ENCODE assay signal across 10 cellular contexts in genomic region chr7:6007835-6008590, GRCh38. TPM values are rescaled to one million over a fixed set of nuclear protein-coding genes. Genes with fewer than 3 reads are reported as not detected.
DNase-seq lines count a peak whose midpoint lies in the region; ATAC-seq and TF ChIP-seq lines count a peak whose summit lies in the region.
"Not testable (repeated sequence)": the region's sequence is repeated elsewhere in the genome, so short reads cannot be mapped to it uniquely, and the experiment has no call there.
"Had no signal": no experiment of that assay in that cellular context is flagged by ENCODE, and none has a peak within 500 bp of the region (broad histone marks: within the 10 kb centered on the region; RNA-seq: fewer than 3 reads in every experiment).

No MANE protein-coding gene starts in this region.

- peak overlapping the region; percentile 82 for H3K27ac Mint-ChIP-seq in activated T-cell treated with anti-CD3 and anti-CD28 coated beads, Interleukin-2, amount 50 U/mL, for 72 hours
- H3K27ac Mint-ChIP-seq in dendritic cell treated with granulocyte-macrophage colony-stimulating factor and Interleukin-4, amounts not matched to agents 40 ng/mL and 50 ng/mL, for 4 days = peak overlapping the region; percentile 93
- H3K27ac Mint-ChIP-seq in naive thymus-derived CD4-positive, alpha-beta T cell = peak overlapping the region in 5 of 9 donors; percentile 0 to 98 (median 38)

- TF ChIP-seq CTCF in AG10803 (conservative IDR thresholded peaks at IDR 0.05; ENCODE audit: low read length); PC-9 (conservative IDR thresholded peaks at IDR 0.05); right atrium auricular region (IDR thresholded peaks at IDR 0.05); spleen (IDR thresholded peaks at IDR 0.05 in 8 of 11, conservative IDR thresholded peaks at IDR 0.05 in 3 of 11): not testable (repeated sequence)

- H3K4me1 ChIP-seq in PC-9 (replicated peaks; ENCODE audit: insufficient read depth) = peaks cover 19% of the 10 kb centered on the region
- peaks cover 0 to 31% of the 10 kb centered on the region in 2 donors for H3K4me1 ChIP-seq in right atrium auricular region
- H3K4me1 ChIP-seq in naive thymus-derived CD4-positive, alpha-beta T cell (ENCODE audit: control insufficient read depth in 2 of 2, insufficient read depth in 2 of 2, low read length in 2 of 2) = not testable (repeated sequence)
- H3K4me1 ChIP-seq in spleen = peaks cover 13 to 56% (median 32%) of the 10 kb centered on the region in 6 donors

- POLR2A ChIA-PET in HEK293T (lab: Yijun Ruan, JAX) (interaction anchor here (1.1 to 2.1 kb wide), 5 partner anchors 11 to 88 kb away, joined by 3 to 13 read pairs (median 6); no protein-coding TSS in a partner anchor), PC-9 (lab: Charles Lee; ENCODE audit: unreplicated experiment) (interaction anchor here (0.5 to 0.9 kb wide), 8 partner anchors 11 to 448 kb away, joined by 3 to 14 read pairs (median 5); no protein-coding TSS in a partner anchor)
- POLR2A ChIA-PET in naive thymus-derived CD4-positive, alpha-beta T cell (lab: Charles Lee) = interaction anchor here (1.4 kb wide), 1 partner anchor 47 kb away, joined by 3 read pairs; no protein-coding TSS in a partner anchor

- intact Hi-C loops in PC-9 (cut with micrococcal nuclease; ENCODE audit: unreplicated experiment) = loop anchor here (5.0 kb wide), 1 partner anchor 429 kb away; no protein-coding TSS in a partner anchor
- intact Hi-C loops in dendritic cell treated with granulocyte-macrophage colony-stimulating factor and Interleukin-4, amounts not matched to agents 40 ng/mL and 50 ng/mL, for 4 days (cut with micrococcal nuclease); spleen (cut with DNase I; ENCODE audit: low total_unique reads): not testable (repeated sequence)
- intact Hi-C loops in naive thymus-derived CD4-positive, alpha-beta T cell (cut with micrococcal nuclease) = loop anchor here (2.0 to 10.0 kb wide), 2 partner anchors 113 to 185 kb away; partner anchors contain the start of gene CCZ1 (in 1 of the 2)

- H3K36me3 ChIP-seq in PC-9 (ENCODE audit: low read depth) (peaks cover 24% of the 10 kb centered on the region; the same call in 1 of the 2 replicates), spleen (peaks cover 0 to 48% (median 7%) of the 10 kb centered on the region in 6 donors)
- H3K36me3 ChIP-seq in right atrium auricular region; naive thymus-derived CD4-positive, alpha-beta T cell (ENCODE audit: control insufficient read depth in 2 of 3, insufficient read depth in 3 of 3, low read length in 3 of 3): not testable (repeated sequence)

- CTCF ChIA-PET in HEK293T (lab: Yijun Ruan, JAX) = interaction anchor here (1.5 kb wide), 1 partner anchor 11 kb away, joined by 6 read pairs; no protein-coding TSS in a partner anchor
- CTCF ChIA-PET in PC-9 (lab: Charles Lee) = interaction anchor here (0.5 to 0.7 kb wide), 2 partner anchors 24 to 25 kb away, joined by 3 to 11 read pairs; no protein-coding TSS in a partner anchor
- CTCF ChIA-PET in naive thymus-derived CD4-positive, alpha-beta T cell (lab: Charles Lee) = interaction anchor here (0.6 kb wide), 1 partner anchor 115 kb away, joined by 3 read pairs; no protein-coding TSS in a partner anchor

- H3K27ac ChIP-seq in PC-9 (peak overlapping the region; percentile 85), right atrium auricular region (peak overlapping the region; percentile 91 to 97), spleen (peak overlapping the region; percentile 80 to 96 (median 92))
- peak overlapping the region; percentile 82 for H3K27ac ChIP-seq in naive thymus-derived CD4-positive, alpha-beta T cell (ENCODE audit: low read depth, low read length)

- peak overlapping the region; percentile 98 for H3K4me2 ChIP-seq in PC-9

- H2AFZ ChIP-seq in PC-9 = peak overlapping the region; percentile 99

- H3K9me3 ChIP-seq in PC-9 (ENCODE audit: insufficient read depth, low read depth); right atrium auricular region; naive thymus-derived CD4-positive, alpha-beta T cell (ENCODE audit: control insufficient read depth in 2 of 3, low read length in 3 of 3); spleen: not testable (repeated sequence)

- peaks cover 42% of the 10 kb centered on the region for H3K4me1 Mint-ChIP-seq in activated T-cell treated with anti-CD3 and anti-CD28 coated beads, Interleukin-2, amount 50 U/mL, for 72 hours (ENCODE audit: low read depth)
- peaks cover 36% of the 10 kb centered on the region for H3K4me1 Mint-ChIP-seq in dendritic cell treated with granulocyte-macrophage colony-stimulating factor and Interleukin-4, amounts not matched to agents 40 ng/mL and 50 ng/mL, for 4 days (ENCODE audit: low read depth)
- H3K4me1 Mint-ChIP-seq in naive thymus-derived CD4-positive, alpha-beta T cell = peaks cover 7 to 52% (median 33%) of the 10 kb centered on the region in 7 donors

- peaks cover 64% of the 10 kb centered on the region for H3K79me2 ChIP-seq in PC-9 (ENCODE audit: low read depth)

- not testable (repeated sequence) for BruUV-seq in PC-9 (replicated peaks; lab: Mats Ljungman, UMichigan)

- 44 to 49% (median 45%) methylated on average over 27 of the region's 27 CpGs for WGBS in spleen, 5 donors

- not testable (repeated sequence) for H3K36me3 Mint-ChIP-seq in activated T-cell treated with anti-CD3 and anti-CD28 coated beads, Interleukin-2, amount 50 U/mL, for 72 hours (ENCODE audit: insufficient read depth in 2 of 2); naive thymus-derived CD4-positive, alpha-beta T cell
- peaks cover 36% of the 10 kb centered on the region for H3K36me3 Mint-ChIP-seq in dendritic cell treated with granulocyte-macrophage colony-stimulating factor and Interleukin-4, amounts not matched to agents 40 ng/mL and 50 ng/mL, for 4 days (ENCODE audit: low read depth)

- H3F3A ChIP-seq in PC-9 (ENCODE audit: insufficient read depth, low read depth) = peaks cover 14% of the 10 kb centered on the region

- H3K4me3 ChIP-seq in AG10803 (ENCODE audit: low read length) = peak overlapping the region; percentile 85
- H3K4me3 ChIP-seq in PC-9 = peak overlapping the region; percentile 100
- H3K4me3 ChIP-seq in right atrium auricular region = peak overlapping the region; percentile 73 to 75
- peak overlapping the region; percentile 99 for H3K4me3 ChIP-seq in naive thymus-derived CD4-positive, alpha-beta T cell (ENCODE audit: low read length)
- H3K4me3 ChIP-seq in spleen = peak overlapping the region; percentile 72 to 91 (median 84)

- H3K4me3 Mint-ChIP-seq in activated T-cell treated with anti-CD3 and anti-CD28 coated beads, Interleukin-2, amount 50 U/mL, for 72 hours = peak overlapping the region; percentile 72 to 89
- peak overlapping the region; percentile 84 for H3K4me3 Mint-ChIP-seq in dendritic cell treated with granulocyte-macrophage colony-stimulating factor and Interleukin-4, amounts not matched to agents 40 ng/mL and 50 ng/mL, for 4 days
- H3K4me3 Mint-ChIP-seq in naive thymus-derived CD4-positive, alpha-beta T cell = peak overlapping the region; percentile 58 to 99 (median 94)

- H3K27me3 Mint-ChIP-seq in activated T-cell treated with anti-CD3 and anti-CD28 coated beads, Interleukin-2, amount 50 U/mL, for 72 hours (ENCODE audit: low read depth); dendritic cell treated with granulocyte-macrophage colony-stimulating factor and Interleukin-4, amounts not matched to agents 40 ng/mL and 50 ng/mL, for 4 days; naive thymus-derived CD4-positive, alpha-beta T cell: not testable (repeated sequence)

- not testable (repeated sequence) for ATAC-seq in activated T-cell treated with anti-CD3 and anti-CD28 coated beads, Interleukin-2, amount 50 U/mL, for 72 hours (replicated peaks in 1 of 2); naive thymus-derived CD4-positive, alpha-beta T cell

- not testable (repeated sequence) for H3K27me3 ChIP-seq in PC-9 (ENCODE audit: insufficient read depth, low read depth); right atrium auricular region; naive thymus-derived CD4-positive, alpha-beta T cell (ENCODE audit: control insufficient read depth in 2 of 2, insufficient read depth in 2 of 2, low read length in 2 of 2); spleen (replicated peaks in 1 of 7)

- not testable (repeated sequence) for H3K9me3 Mint-ChIP-seq in activated T-cell treated with anti-CD3 and anti-CD28 coated beads, Interleukin-2, amount 50 U/mL, for 72 hours; dendritic cell treated with granulocyte-macrophage colony-stimulating factor and Interleukin-4, amounts not matched to agents 40 ng/mL and 50 ng/mL, for 4 days; naive thymus-derived CD4-positive, alpha-beta T cell

- H4K20me1 ChIP-seq in PC-9 (ENCODE audit: insufficient read depth) = not testable (repeated sequence)

- not testable (repeated sequence) for DNase-seq in AG10803 (ENCODE audit: low read depth); HEK293T (ENCODE audit: extremely low spot score); PC-9; activated T-cell treated with anti-CD3 and anti-CD28 coated beads, Interleukin-2, amount 50 U/mL, for 72 hours; right atrium auricular region (ENCODE audit: low spot score); naive thymus-derived CD4-positive, alpha-beta T cell; spleen

- not testable (repeated sequence) for TF ChIP-seq POLR2A in spleen (IDR thresholded peaks at IDR 0.05)

- H3K9me2 ChIP-seq in PC-9 (ENCODE audit: insufficient read depth) = not testable (repeated sequence)

RNA-seq across cellular contexts. Expression of gene PMS2, which starts 0.8 kb away (rescaled TPM):
- total RNA-seq in PC-9 (2021) (30.4 and 32.1 TPM in 2 replicates), right atrium auricular region (1 to 10 TPM; 5.0 to 5.3 TPM), spleen (10 to 100 TPM; 10.8 to 20.0 (median 15.0) TPM)
- total RNA-seq in activated T-cell treated with anti-CD3 and anti-CD28 coated beads, Interleukin-2, amount 50 U/mL, for 72 hours = 10 to 100 TPM; 22.6 to 28.9 TPM
- total RNA-seq in naive thymus-derived CD4-positive, alpha-beta T cell = 10 to 100 TPM; 12.5 to 26.3 (median 23.5) TPM
- 10 to 100 TPM in 1 of 2 donors, 1 to 10 TPM in 1; 8.4 to 18.6 TPM for polyA plus RNA-seq in naive thymus-derived CD4-positive, alpha-beta T cell
- polyA plus RNA-seq in spleen = 1 to 10 TPM; 4.7 to 5.6 (median 5.3) TPM

RNA-seq across cellular contexts. Expression of gene AIMP2, which starts 1.1 kb away (rescaled TPM):
- total RNA-seq in PC-9 (2021) = 65.1 and 73.8 TPM in 2 replicates
- total RNA-seq in activated T-cell treated with anti-CD3 and anti-CD28 coated beads, Interleukin-2, amount 50 U/mL, for 72 hours = 10 to 100 TPM; 42.2 to 49.9 TPM
- 10 to 100 TPM; 38.4 to 53.0 TPM for total RNA-seq in right atrium auricular region
- total RNA-seq in naive thymus-derived CD4-positive, alpha-beta T cell = 10 to 100 TPM in 3 of 5 experiments, 1 to 10 TPM in 2; 5.0 to 37.9 (median 11.8) TPM
- polyA plus RNA-seq in naive thymus-derived CD4-positive, alpha-beta T cell = 10 to 100 TPM; 17.8 to 25.9 TPM
- total RNA-seq in spleen = 10 to 100 TPM; 14.0 to 26.8 (median 19.2) TPM
- 10 to 100 TPM; 14.9 to 27.3 (median 20.9) TPM for polyA plus RNA-seq in spleen

RNA-seq across cellular contexts. Expression of gene ANKRD61, which starts 23.2 kb away (rescaled TPM):
- total RNA-seq in PC-9 (2021) (0.37 TPM in 1 of 2 replicates, not detected in the other), right atrium auricular region (not detected), spleen (under 1 TPM in 1 of 7 donors, not detected in 6; 0.37 TPM)
- total RNA-seq in activated T-cell treated with anti-CD3 and anti-CD28 coated beads, Interleukin-2, amount 50 U/mL, for 72 hours = not detected
- not detected for total RNA-seq in naive thymus-derived CD4-positive, alpha-beta T cell
- under 1 TPM; 0.29 to 0.50 TPM for polyA plus RNA-seq in naive thymus-derived CD4-positive, alpha-beta T cell
- under 1 TPM in 2 of 3 donors, not detected in 1; 0.05 to 0.13 TPM for polyA plus RNA-seq in spleen
- total RNA-seq: lung microvascular endothelial cell had no signal
- polyA plus RNA-seq: CD14-positive monocyte had no signal

RNA-seq across cellular contexts. Expression of gene RSPH10B, which starts 37.5 kb away (rescaled TPM):
- total RNA-seq in PC-9 (2021) (0.80 TPM in 1 of 2 replicates, not detected in the other), right atrium auricular region (not detected), spleen (1 to 10 TPM in 5 of 7 donors, under 1 TPM in 2; 0.60 to 7.1 (median 1.5) TPM)
- under 1 TPM; 0.28 to 0.91 TPM for total RNA-seq in activated T-cell treated with anti-CD3 and anti-CD28 coated beads, Interleukin-2, amount 50 U/mL, for 72 hours
- total RNA-seq in naive thymus-derived CD4-positive, alpha-beta T cell = under 1 TPM in 1 of 5 experiments, not detected in 4; 0.41 TPM
- polyA plus RNA-seq in naive thymus-derived CD4-positive, alpha-beta T cell = not detected
- under 1 TPM; 0.30 to 0.83 (median 0.54) TPM for polyA plus RNA-seq in spleen
- polyA plus RNA-seq: CD14-positive monocyte had no signal

RNA-seq across cellular contexts. Expression of gene EIF2AK1, which starts 51.0 kb away (rescaled TPM):
- 202 and 239 TPM in 2 replicates for total RNA-seq in PC-9 (2021)
- 100 to 1,000 TPM; 103 to 130 TPM for total RNA-seq in activated T-cell treated with anti-CD3 and anti-CD28 coated beads, Interleukin-2, amount 50 U/mL, for 72 hours
- 10 to 100 TPM; 73.2 to 95.2 TPM for total RNA-seq in right atrium auricular region
- 100 to 1,000 TPM in 1 of 5 experiments, 10 to 100 TPM in 4; 58.6 to 111 (median 66.8) TPM for total RNA-seq in naive thymus-derived CD4-positive, alpha-beta T cell
- 10 to 100 TPM; 72.4 to 79.4 TPM for polyA plus RNA-seq in naive thymus-derived CD4-positive, alpha-beta T cell
- 100 to 1,000 TPM in 4 of 7 donors, 10 to 100 TPM in 3; 61.0 to 243 (median 108) TPM for total RNA-seq in spleen
- 10 to 100 TPM; 32.4 to 39.0 (median 36.6) TPM for polyA plus RNA-seq in spleen

Comparison
In these comparisons a context has a peak if more than half of its experiments do, and no peak if none do; other contexts are left out.
1. H3K27ac Mint-ChIP-seq: peak in every context shown above with its lines; median percentile 93 in dendritic cell treated with granulocyte-macrophage colony-stimulating factor and Interleukin-4, amounts not matched to agents 40 ng/mL and 50 ng/mL, for 4 days; 82 in activated T-cell treated with anti-CD3 and anti-CD28 coated beads, Interleukin-2, amount 50 U/mL, for 72 hours; 38 in naive thymus-derived CD4-positive, alpha-beta T cell.